In genomic region chr2:44215827-44216226, GRCh38 we compare ENCODE assay signal across 19 cellular contexts. TPM values are rescaled to one million over a fixed set of nuclear protein-coding genes. Genes with fewer than 3 reads are reported as not detected.
"Had no signal": no experiment of that assay in that cellular context is flagged by ENCODE, and none has a peak within 500 bp of the region (broad histone marks: within the 10 kb centered on the region; RNA-seq: fewer than 3 reads in every experiment).

No MANE protein-coding gene starts in this region.

- H3K27me3 ChIP-seq: breast epithelium, left lung, pancreas had no signal

- H3K27me3 Mint-ChIP-seq: activated CD4-positive, alpha-beta memory T cell treated with anti-CD3 and anti-CD28 coated beads, Interleukin-2, amount 10 ng/mL, durations not matched to agents 7 days and 5 days; activated naive CD8-positive, alpha-beta T cell treated with anti-CD3 and anti-CD28 coated beads, Interleukin-2, amount 10 ng/mL, durations not matched to agents 7 days and 5 days; stimulated activated naive CD8-positive, alpha-beta T cell treated with anti-CD3 and anti-CD28 coated beads, Interleukin-15, amount 100 ng/mL, for 72 hours had no signal

- H3K9me3 ChIP-seq: breast epithelium, left lung, pancreas, thoracic aorta had no signal

- H3K9me3 Mint-ChIP-seq: activated CD4-positive, alpha-beta memory T cell treated with anti-CD3 and anti-CD28 coated beads, Interleukin-2, amount 10 ng/mL, durations not matched to agents 7 days and 5 days; activated naive CD8-positive, alpha-beta T cell treated with anti-CD3 and anti-CD28 coated beads, Interleukin-2, amount 10 ng/mL, durations not matched to agents 7 days and 5 days; endodermal cell; stimulated activated naive CD8-positive, alpha-beta T cell treated with anti-CD3 and anti-CD28 coated beads, Interleukin-15, amount 100 ng/mL, for 72 hours had no signal

- FAIRE-seq: pancreas had no signal

- H3K4me1 ChIP-seq: breast epithelium, left lung had no signal

- H3K36me3 ChIP-seq: breast epithelium had no signal

- H3K27ac ChIP-seq: breast epithelium, left lung, pancreas, thoracic aorta had no signal

- ATAC-seq: left lung; stimulated activated naive CD8-positive, alpha-beta T cell treated with anti-CD3 and anti-CD28 coated beads, Interleukin-15, amount 100 ng/mL, for 72 hours had no signal

- H3K4me3 ChIP-seq: breast epithelium, left lung, pancreas, thoracic aorta had no signal

- H3K4me1 Mint-ChIP-seq: activated CD4-positive, alpha-beta memory T cell treated with anti-CD3 and anti-CD28 coated beads, Interleukin-2, amount 10 ng/mL, durations not matched to agents 7 days and 5 days; activated naive CD8-positive, alpha-beta T cell treated with anti-CD3 and anti-CD28 coated beads, Interleukin-2, amount 10 ng/mL, durations not matched to agents 7 days and 5 days; endodermal cell had no signal

- H3K27ac Mint-ChIP-seq: activated CD4-positive, alpha-beta memory T cell treated with anti-CD3 and anti-CD28 coated beads, Interleukin-2, amount 10 ng/mL, durations not matched to agents 7 days and 5 days; activated naive CD8-positive, alpha-beta T cell treated with anti-CD3 and anti-CD28 coated beads, Interleukin-2, amount 10 ng/mL, durations not matched to agents 7 days and 5 days; endodermal cell had no signal

- DNase-seq: activated CD4-positive, alpha-beta memory T cell treated with anti-CD3 and anti-CD28 coated beads, Interleukin-2, amount 10 ng/mL, durations not matched to agents 7 days and 5 days; activated CD4-positive, alpha-beta T cell treated with anti-CD3 and anti-CD28 coated beads for 1 hour; activated naive CD8-positive, alpha-beta T cell treated with anti-CD3 and anti-CD28 coated beads, Interleukin-2, amount 10 ng/mL, durations not matched to agents 7 days and 5 days; anterior cingulate cortex; endodermal cell; erythroblast; hypothalamus; left lung; mesenchymal stem cell; pancreas; retina; stimulated activated CD4-positive, alpha-beta T cell treated with anti-CD3 and anti-CD28 coated beads, Interleukin-15, amount 100 ng/mL, for 24 hours; stimulated activated CD4-positive, alpha-beta T cell treated with anti-CD3 and anti-CD28 coated beads, Interleukin-4, amount 100 ng/mL, for 24 hours; stimulated activated naive CD8-positive, alpha-beta T cell treated with anti-CD3 and anti-CD28 coated beads, Interleukin-15, amount 100 ng/mL, for 72 hours had no signal

- H3K4me3 Mint-ChIP-seq: activated CD4-positive, alpha-beta memory T cell treated with anti-CD3 and anti-CD28 coated beads, Interleukin-2, amount 10 ng/mL, durations not matched to agents 7 days and 5 days; activated naive CD8-positive, alpha-beta T cell treated with anti-CD3 and anti-CD28 coated beads, Interleukin-2, amount 10 ng/mL, durations not matched to agents 7 days and 5 days; endodermal cell; stimulated activated naive CD8-positive, alpha-beta T cell treated with anti-CD3 and anti-CD28 coated beads, Interleukin-15, amount 100 ng/mL, for 72 hours had no signal

RNA-seq across cellular contexts. Expression of gene SLC3A1, which starts 59.5 kb away (rescaled TPM):
- total RNA-seq: chondrocyte, dermis microvascular lymphatic vessel endothelial cell, glomerular endothelial cell, left lung had no signal
